ENCODE assay signal across 18 cellular contexts in genomic region chr3:117661636-117662095, GRCh38.
A peak's percentile ranks its signal among the peaks of the same experiment; 100 is the strongest.
DNase-seq lines count a peak whose midpoint lies in the region; ATAC-seq, FAIRE-seq and TF ChIP-seq lines count a peak whose summit lies in the region.
"Had no signal": no experiment of that assay in that cellular context is flagged by ENCODE, and none has a peak within 500 bp of the region (broad histone marks: within the 10 kb centered on the region; RNA-seq: fewer than 3 reads in every experiment).

No MANE protein-coding gene starts in this region.

- no peaks in the 10 kb centered on the region for H3K36me3 ChIP-seq in adrenal gland (replicated peaks in 1 of 2)
- H3K36me3 ChIP-seq: left ventricle myocardium inferior, ovary had no signal

- no peak overlapping the region for H3K27ac ChIP-seq in adrenal gland
- H3K27ac ChIP-seq: left ventricle myocardium inferior, ovary had no signal

- DNase-seq in GM03348 (ENCODE audit: low spot score) (peak; percentile 26), amniotic epithelial cell (ENCODE audit: low read depth) (peak; percentile 7), fibroblast of villous mesenchyme (ENCODE audit: low read depth) (peak; percentile 6), smooth muscle cell of the brain vasculature (ENCODE audit: low read depth, low spot score) (peak; percentile 41), adrenal gland (no peak), ureter (ENCODE audit: low spot score) (no peak), HTR-8/SVneo (ENCODE audit: insufficient read length, low spot score) (no peak)
- DNase-seq: activated CD4-positive, CD25-positive, alpha-beta regulatory T cell treated with anti-CD3 and anti-CD28 coated beads, Interleukin-2, amount 50 U/mL, for 72 hours; C1 segment of cervical spinal cord; effector memory CD8-positive, alpha-beta T cell; left ventricle myocardium inferior; NCI-H526; ovary; PC-3; substantia nigra; T-helper 9 cell had no signal

- no peak for FAIRE-seq in HTR-8/SVneo (lab: Jason Lieb, UNC)

- TF ChIP-seq CTCF in fibroblast of villous mesenchyme (IDR thresholded peaks at IDR 0.05; ENCODE audit: insufficient read depth, low read depth, low read length) (no peak), adrenal gland (IDR thresholded peaks at IDR 0.05) (no peak)

- H3K4me3 ChIP-seq in fibroblast of villous mesenchyme (ENCODE audit: low read depth, low read length) = no peak overlapping the region
- H3K4me3 ChIP-seq in adrenal gland = no peak overlapping the region
- H3K4me3 ChIP-seq: left ventricle myocardium inferior, ovary had no signal

- WGBS in adrenal gland, 4 donors = 85 to 93% (median 87%) methylated on average over 3 of the region's 3 CpGs

- intact Hi-C loops in adrenal gland (cut with DNase I) = no loop called here

- no peak for ATAC-seq in GM21423 (IDR thresholded peaks at IDR 0.05; ENCODE audit: unreplicated experiment)
- ATAC-seq: effector memory CD8-positive, alpha-beta T cell; PC-3; sciatic nerve had no signal

- peaks cover 7 to 16% of the 10 kb centered on the region in 2 donors for H3K4me1 ChIP-seq in adrenal gland (replicated peaks in 1 of 2)
- H3K4me1 ChIP-seq: left ventricle myocardium inferior had no signal

- no peaks in the 10 kb centered on the region for H3K9me3 ChIP-seq in adrenal gland (replicated peaks in 1 of 3)
- H3K9me3 ChIP-seq: left ventricle myocardium inferior, ovary had no signal

- TF ChIP-seq POLR2A in adrenal gland (IDR thresholded peaks at IDR 0.05) = no peak

- no peaks in the 10 kb centered on the region for H3K27me3 ChIP-seq in adrenal gland
- H3K27me3 ChIP-seq: ovary had no signal

Comparison
In these comparisons a context has a peak if more than half of its experiments do, and no peak if none do; other contexts are left out.
1. DNase-seq: peak in GM03348 (single experiment), amniotic epithelial cell (single experiment), fibroblast of villous mesenchyme (single experiment) and smooth muscle cell of the brain vasculature (single experiment); none in adrenal gland (0 of 7), ureter (single experiment) and HTR-8/SVneo (single experiment).